In the genomic region with DNA sequence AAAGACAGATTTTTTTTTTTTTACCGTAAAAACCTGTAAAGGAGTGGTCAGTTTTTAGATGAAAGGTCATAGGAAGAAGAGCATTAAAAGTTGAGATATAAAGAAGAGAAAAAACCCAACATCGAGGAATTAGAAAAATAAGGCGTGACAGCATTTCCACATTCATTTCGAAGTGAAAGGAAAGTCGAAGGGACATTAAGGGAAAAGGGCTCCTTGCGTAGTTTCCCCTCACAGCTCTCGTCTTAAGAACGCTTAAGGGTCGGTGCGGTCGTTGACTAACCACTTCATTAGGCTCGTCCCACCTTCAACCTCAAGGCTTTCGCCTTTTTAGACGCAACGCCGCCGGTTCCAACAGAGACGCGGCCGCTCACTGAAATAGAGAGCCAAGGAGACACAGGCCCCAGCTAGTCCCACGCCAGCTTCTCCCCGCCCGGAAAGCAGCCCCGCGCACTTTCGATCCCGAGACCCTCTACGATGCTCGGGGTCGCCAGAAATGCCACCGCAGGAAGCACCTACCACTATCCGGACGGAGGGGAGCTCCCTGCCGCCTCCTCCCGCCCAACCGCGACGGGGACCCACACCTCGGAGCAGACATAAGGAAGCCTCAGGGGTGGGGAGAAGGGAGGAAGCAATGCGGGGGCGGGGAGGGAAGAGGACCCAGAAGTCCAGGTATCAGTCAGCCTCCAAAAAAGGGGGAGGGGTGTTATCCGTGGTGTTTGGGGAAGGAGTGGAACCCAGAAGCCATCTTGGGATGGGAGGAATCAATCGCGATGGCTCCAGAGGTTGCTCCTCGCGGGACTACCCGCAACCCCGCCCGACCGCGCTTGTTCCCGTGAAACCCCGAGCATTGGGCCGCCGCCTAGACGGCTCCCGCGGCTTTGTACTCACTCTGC, we compare ENCODE assay signal across 8 cellular contexts. TPM values are rescaled to one million over a fixed set of nuclear protein-coding genes. Genes with fewer than 3 reads are reported as not detected.
DNase-seq lines count a peak whose midpoint lies in the region; ATAC-seq and TF ChIP-seq lines count a peak whose summit lies in the region.

No MANE protein-coding gene starts in this region.

- DNase-seq in NT2/D1 (ENCODE audit: low read depth, low spot score): peak; percentile 38
- peak; percentile 27 for DNase-seq in activated T-helper 1 cell treated with Interleukin-2 at 50 U/mL for 16 hours (ENCODE audit: low read depth)
- DNase-seq in esophagus squamous epithelium (lab: John Stamatoyannopoulos, UW): no peak
- peak; percentile 78 for DNase-seq in myocyte (ENCODE audit: low read depth)
- peak; percentile 44 for DNase-seq in stimulated activated naive B cell treated with anti-CD40 and anti-IgM and Interleukin-4, amounts not matched to agents 10 μg/mL and 1 μg/mL and 100 μg/mL, for 72 hours

- peaks cover 12 to 28% of the 10 kb centered on the region in 2 donors for H3K36me3 Mint-ChIP-seq in stimulated activated naive B cell treated with anti-CD40 and anti-IgM and Interleukin-4, amounts not matched to agents 10 μg/mL and 1 μg/mL and 100 μg/mL, for 72 hours

- ATAC-seq in GM19035 (IDR thresholded peaks at IDR 0.05; ENCODE audit: unreplicated experiment) (peak; percentile 27), HG03342 (IDR thresholded peaks at IDR 0.05; ENCODE audit: unreplicated experiment) (peak; percentile 23)
- peak; percentile 44 to 46 for ATAC-seq in stimulated activated naive B cell treated with anti-CD40 and anti-IgM and Interleukin-4, amounts not matched to agents 10 μg/mL and 1 μg/mL and 100 μg/mL, for 72 hours (replicated peaks)

- no peak for TF ChIP-seq CTCF in esophagus squamous epithelium (IDR thresholded peaks at IDR 0.05)

- H3K9me3 ChIP-seq in BLaER1 (no peaks in the 10 kb centered on the region), NT2/D1 (ENCODE audit: insufficient read depth, low read length) (no peaks in the 10 kb centered on the region), esophagus squamous epithelium (no peaks in the 10 kb centered on the region)

- H3K36me3 ChIP-seq in BLaER1: peaks cover 11% of the 10 kb centered on the region; the same call in 1 of the 2 replicates
- H3K36me3 ChIP-seq in NT2/D1 (ENCODE audit: insufficient read depth, insufficient read length, low read length): peaks cover 19% of the 10 kb centered on the region
- peaks cover 0 to 4% (median 0%) of the 10 kb centered on the region in 3 donors for H3K36me3 ChIP-seq in esophagus squamous epithelium

- peak overlapping the region; percentile 88 for H3K4me3 ChIP-seq in BLaER1
- peak overlapping the region; percentile 96 for H3K4me3 ChIP-seq in NT2/D1 (ENCODE audit: insufficient read length, low read depth)
- peak overlapping the region; percentile 76 to 97 (median 92) for H3K4me3 ChIP-seq in esophagus squamous epithelium

- no peaks in the 10 kb centered on the region for H3K27me3 Mint-ChIP-seq in stimulated activated naive B cell treated with anti-CD40 and anti-IgM and Interleukin-4, amounts not matched to agents 10 μg/mL and 1 μg/mL and 100 μg/mL, for 72 hours

- H3K27ac ChIP-seq in BLaER1 (peak overlapping the region; percentile 99), esophagus squamous epithelium (peak overlapping the region; percentile 94 to 100 (median 98))

- H3K4me1 ChIP-seq in BLaER1 (peaks cover 50% of the 10 kb centered on the region), NT2/D1 (ENCODE audit: insufficient read depth, insufficient read length) (no peaks in the 10 kb centered on the region), esophagus squamous epithelium (peaks cover 19 to 51% (median 26%) of the 10 kb centered on the region in 3 donors)

- intact Hi-C loops in esophagus squamous epithelium (cut with DNase I): no loop called here

- TF ChIP-seq POLR2A in esophagus squamous epithelium (IDR thresholded peaks at IDR 0.05): peak in 1 of 4 donors; percentile 24

- H3K4me3 Mint-ChIP-seq in stimulated activated naive B cell treated with anti-CD40 and anti-IgM and Interleukin-4, amounts not matched to agents 10 μg/mL and 1 μg/mL and 100 μg/mL, for 72 hours: peak overlapping the region; percentile 97 to 99

- no peaks in the 10 kb centered on the region for H3K27me3 ChIP-seq in BLaER1
- no peaks in the 10 kb centered on the region for H3K27me3 ChIP-seq in NT2/D1 (ENCODE audit: insufficient read depth, insufficient read length)
- no peaks in the 10 kb centered on the region for H3K27me3 ChIP-seq in esophagus squamous epithelium

- peaks cover 52% of the 10 kb centered on the region for H4K20me1 ChIP-seq in BLaER1

- no peaks in the 10 kb centered on the region for H3K9me3 Mint-ChIP-seq in stimulated activated naive B cell treated with anti-CD40 and anti-IgM and Interleukin-4, amounts not matched to agents 10 μg/mL and 1 μg/mL and 100 μg/mL, for 72 hours

- WGBS in esophagus squamous epithelium, 2 donors: 0 to 1% methylated on average over 23 to 25 of the region's 58 CpGs

- H3K9ac ChIP-seq in BLaER1 (peak overlapping the region; percentile 99), NT2/D1 (ENCODE audit: insufficient read length, low read depth) (peak overlapping the region; percentile 99)

- H3K27ac Mint-ChIP-seq in stimulated activated naive B cell treated with anti-CD40 and anti-IgM and Interleukin-4, amounts not matched to agents 10 μg/mL and 1 μg/mL and 100 μg/mL, for 72 hours: peak overlapping the region; percentile 100

- peaks cover 17 to 49% of the 10 kb centered on the region in 2 donors for H3K4me1 Mint-ChIP-seq in stimulated activated naive B cell treated with anti-CD40 and anti-IgM and Interleukin-4, amounts not matched to agents 10 μg/mL and 1 μg/mL and 100 μg/mL, for 72 hours

- peak overlapping the region; percentile 91 for H3K4me2 ChIP-seq in BLaER1

RNA-seq across cellular contexts. Expression of a gene that starts 0.6 kb away (rescaled TPM):
- total RNA-seq in esophagus squamous epithelium (10 to 100 TPM; 23.7 to 54.0 (median 38.9) TPM), myocyte (17.4 and 24.4 TPM in 2 replicates)
- 39.2 TPM for polyA plus RNA-seq in myocyte (2012)
